1 cellular context compared by ENCODE assay signal in genomic region chr16:84617631-84618427, GRCh38.
TF ChIP-seq lines count a peak whose summit lies in the region.

A gene with protein sequence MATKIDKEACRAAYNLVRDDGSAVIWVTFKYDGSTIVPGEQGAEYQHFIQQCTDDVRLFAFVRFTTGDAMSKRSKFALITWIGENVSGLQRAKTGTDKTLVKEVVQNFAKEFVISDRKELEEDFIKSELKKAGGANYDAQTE (minus strand): TSS chr16:84618078. CDS start chr16:84617914, 164 bp downstream.

TF ChIP-seq in K562, 482 proteins besides CTCF, POLR2A, EP300 and RAD21 (continued from another document and continues in another):
- TF ChIP-seq NRF1 (conservative IDR thresholded peaks at IDR 0.05 in 1 of 2, IDR thresholded peaks at IDR 0.05 in 1 of 2) (peak; percentile 75 to 79), TARDBP (IDR thresholded peaks at IDR 0.05) (peak; percentile 61; the same call in 1 of the 2 replicates), TBP (optimal IDR thresholded peaks at IDR 0.05; ENCODE audit: low read depth, low read length) (peak; percentile 75), XRCC5 (IDR thresholded peaks at IDR 0.05; ENCODE audit: low read depth, low read length) (no peak), HDAC1 (IDR thresholded peaks at IDR 0.05) (peak in 1 of 2 experiments; percentile 23; a peak in 1 of 4 replicates), GABPA (tag; conservative IDR thresholded peaks at IDR 0.05; ENCODE audit: low read depth) (peak; percentile 59), FOXM1 (IDR thresholded peaks at IDR 0.05; ENCODE audit: low read depth) (no peak), FOXM1 (CRISPR knock-in tag; IDR thresholded peaks at IDR 0.05; ENCODE audit: low read depth) (peak; percentile 79; the same call in 1 of the 2 replicates), PHB2 (IDR thresholded peaks at IDR 0.05; ENCODE audit: low read depth) (no peak), ZBTB7A (IDR thresholded peaks at IDR 0.05; ENCODE audit: borderline replicate concordance, control insufficient read depth, low read depth, low read length) (peak; percentile 91; the same call in 1 of the 2 replicates), SAFB (IDR thresholded peaks at IDR 0.05; ENCODE audit: borderline replicate concordance, low read depth, low read length) (peak; percentile 91), ELF1 (tag; IDR thresholded peaks at IDR 0.05) (no peak), KLF10 (CRISPR knock-in tag; IDR thresholded peaks at IDR 0.05) (no peak), ATF1 (CRISPR knock-in tag; IDR thresholded peaks at IDR 0.05) (0 out of 2 replicates have a peak, but pooled peaks have one; percentile 7), ATF1 (tag; IDR thresholded peaks at IDR 0.05) (0 out of 2 replicates have a peak, but pooled peaks have one; percentile 33), SPI1 (IDR thresholded peaks at IDR 0.05; ENCODE audit: borderline replicate concordance, low read depth, low read length) (peak; percentile 16; the same call in 1 of the 2 replicates), ZFPM2 (CRISPR knock-in tag; IDR thresholded peaks at IDR 0.05) (no peak), MYC (IDR thresholded peaks at IDR 0.05; ENCODE audit: low read depth, low read length) (no peak), MYC (CRISPR knock-in tag; IDR thresholded peaks at IDR 0.05; ENCODE audit: borderline replicate concordance, low read depth) (no peak), ZFP1 (CRISPR knock-in tag; IDR thresholded peaks at IDR 0.05) (no peak), ETV6 (IDR thresholded peaks at IDR 0.05; ENCODE audit: borderline replicate concordance in 1 of 2, low read depth in 2 of 2, low read length in 1 of 2) (peak in 1 of 2 experiments; percentile 31; a peak in 1 of 4 replicates), ETV6 (CRISPR knock-in tag; IDR thresholded peaks at IDR 0.05; ENCODE audit: borderline replicate concordance) (no peak), E2F6 (IDR thresholded peaks at IDR 0.05; ENCODE audit: borderline replicate concordance in 1 of 2, extremely low read depth in 1 of 2, insufficient read depth in 1 of 2, insufficient read length in 1 of 2, low read depth in 1 of 2, low read length in 1 of 2, poor library complexity in 1 of 2, severe bottlenecking in 1 of 2) (peak; percentile 70 to 84), RB1 (IDR thresholded peaks at IDR 0.05; ENCODE audit: low read depth) (peak; percentile 91), ZNF57 (CRISPR knock-in tag; IDR thresholded peaks at IDR 0.05) (no peak)
- TF ChIP-seq, protein P1, sequence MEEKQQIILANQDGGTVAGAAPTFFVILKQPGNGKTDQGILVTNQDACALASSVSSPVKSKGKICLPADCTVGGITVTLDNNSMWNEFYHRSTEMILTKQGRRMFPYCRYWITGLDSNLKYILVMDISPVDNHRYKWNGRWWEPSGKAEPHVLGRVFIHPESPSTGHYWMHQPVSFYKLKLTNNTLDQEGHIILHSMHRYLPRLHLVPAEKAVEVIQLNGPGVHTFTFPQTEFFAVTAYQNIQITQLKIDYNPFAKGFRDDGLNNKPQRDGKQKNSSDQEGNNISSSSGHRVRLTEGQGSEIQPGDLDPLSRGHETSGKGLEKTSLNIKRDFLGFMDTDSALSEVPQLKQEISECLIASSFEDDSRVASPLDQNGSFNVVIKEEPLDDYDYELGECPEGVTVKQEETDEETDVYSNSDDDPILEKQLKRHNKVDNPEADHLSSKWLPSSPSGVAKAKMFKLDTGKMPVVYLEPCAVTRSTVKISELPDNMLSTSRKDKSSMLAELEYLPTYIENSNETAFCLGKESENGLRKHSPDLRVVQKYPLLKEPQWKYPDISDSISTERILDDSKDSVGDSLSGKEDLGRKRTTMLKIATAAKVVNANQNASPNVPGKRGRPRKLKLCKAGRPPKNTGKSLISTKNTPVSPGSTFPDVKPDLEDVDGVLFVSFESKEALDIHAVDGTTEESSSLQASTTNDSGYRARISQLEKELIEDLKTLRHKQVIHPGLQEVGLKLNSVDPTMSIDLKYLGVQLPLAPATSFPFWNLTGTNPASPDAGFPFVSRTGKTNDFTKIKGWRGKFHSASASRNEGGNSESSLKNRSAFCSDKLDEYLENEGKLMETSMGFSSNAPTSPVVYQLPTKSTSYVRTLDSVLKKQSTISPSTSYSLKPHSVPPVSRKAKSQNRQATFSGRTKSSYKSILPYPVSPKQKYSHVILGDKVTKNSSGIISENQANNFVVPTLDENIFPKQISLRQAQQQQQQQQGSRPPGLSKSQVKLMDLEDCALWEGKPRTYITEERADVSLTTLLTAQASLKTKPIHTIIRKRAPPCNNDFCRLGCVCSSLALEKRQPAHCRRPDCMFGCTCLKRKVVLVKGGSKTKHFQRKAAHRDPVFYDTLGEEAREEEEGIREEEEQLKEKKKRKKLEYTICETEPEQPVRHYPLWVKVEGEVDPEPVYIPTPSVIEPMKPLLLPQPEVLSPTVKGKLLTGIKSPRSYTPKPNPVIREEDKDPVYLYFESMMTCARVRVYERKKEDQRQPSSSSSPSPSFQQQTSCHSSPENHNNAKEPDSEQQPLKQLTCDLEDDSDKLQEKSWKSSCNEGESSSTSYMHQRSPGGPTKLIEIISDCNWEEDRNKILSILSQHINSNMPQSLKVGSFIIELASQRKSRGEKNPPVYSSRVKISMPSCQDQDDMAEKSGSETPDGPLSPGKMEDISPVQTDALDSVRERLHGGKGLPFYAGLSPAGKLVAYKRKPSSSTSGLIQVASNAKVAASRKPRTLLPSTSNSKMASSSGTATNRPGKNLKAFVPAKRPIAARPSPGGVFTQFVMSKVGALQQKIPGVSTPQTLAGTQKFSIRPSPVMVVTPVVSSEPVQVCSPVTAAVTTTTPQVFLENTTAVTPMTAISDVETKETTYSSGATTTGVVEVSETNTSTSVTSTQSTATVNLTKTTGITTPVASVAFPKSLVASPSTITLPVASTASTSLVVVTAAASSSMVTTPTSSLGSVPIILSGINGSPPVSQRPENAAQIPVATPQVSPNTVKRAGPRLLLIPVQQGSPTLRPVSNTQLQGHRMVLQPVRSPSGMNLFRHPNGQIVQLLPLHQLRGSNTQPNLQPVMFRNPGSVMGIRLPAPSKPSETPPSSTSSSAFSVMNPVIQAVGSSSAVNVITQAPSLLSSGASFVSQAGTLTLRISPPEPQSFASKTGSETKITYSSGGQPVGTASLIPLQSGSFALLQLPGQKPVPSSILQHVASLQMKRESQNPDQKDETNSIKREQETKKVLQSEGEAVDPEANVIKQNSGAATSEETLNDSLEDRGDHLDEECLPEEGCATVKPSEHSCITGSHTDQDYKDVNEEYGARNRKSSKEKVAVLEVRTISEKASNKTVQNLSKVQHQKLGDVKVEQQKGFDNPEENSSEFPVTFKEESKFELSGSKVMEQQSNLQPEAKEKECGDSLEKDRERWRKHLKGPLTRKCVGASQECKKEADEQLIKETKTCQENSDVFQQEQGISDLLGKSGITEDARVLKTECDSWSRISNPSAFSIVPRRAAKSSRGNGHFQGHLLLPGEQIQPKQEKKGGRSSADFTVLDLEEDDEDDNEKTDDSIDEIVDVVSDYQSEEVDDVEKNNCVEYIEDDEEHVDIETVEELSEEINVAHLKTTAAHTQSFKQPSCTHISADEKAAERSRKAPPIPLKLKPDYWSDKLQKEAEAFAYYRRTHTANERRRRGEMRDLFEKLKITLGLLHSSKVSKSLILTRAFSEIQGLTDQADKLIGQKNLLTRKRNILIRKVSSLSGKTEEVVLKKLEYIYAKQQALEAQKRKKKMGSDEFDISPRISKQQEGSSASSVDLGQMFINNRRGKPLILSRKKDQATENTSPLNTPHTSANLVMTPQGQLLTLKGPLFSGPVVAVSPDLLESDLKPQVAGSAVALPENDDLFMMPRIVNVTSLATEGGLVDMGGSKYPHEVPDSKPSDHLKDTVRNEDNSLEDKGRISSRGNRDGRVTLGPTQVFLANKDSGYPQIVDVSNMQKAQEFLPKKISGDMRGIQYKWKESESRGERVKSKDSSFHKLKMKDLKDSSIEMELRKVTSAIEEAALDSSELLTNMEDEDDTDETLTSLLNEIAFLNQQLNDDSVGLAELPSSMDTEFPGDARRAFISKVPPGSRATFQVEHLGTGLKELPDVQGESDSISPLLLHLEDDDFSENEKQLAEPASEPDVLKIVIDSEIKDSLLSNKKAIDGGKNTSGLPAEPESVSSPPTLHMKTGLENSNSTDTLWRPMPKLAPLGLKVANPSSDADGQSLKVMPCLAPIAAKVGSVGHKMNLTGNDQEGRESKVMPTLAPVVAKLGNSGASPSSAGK (IDR thresholded peaks at IDR 0.05) = peak; percentile 79
- TF ChIP-seq, protein P2, sequence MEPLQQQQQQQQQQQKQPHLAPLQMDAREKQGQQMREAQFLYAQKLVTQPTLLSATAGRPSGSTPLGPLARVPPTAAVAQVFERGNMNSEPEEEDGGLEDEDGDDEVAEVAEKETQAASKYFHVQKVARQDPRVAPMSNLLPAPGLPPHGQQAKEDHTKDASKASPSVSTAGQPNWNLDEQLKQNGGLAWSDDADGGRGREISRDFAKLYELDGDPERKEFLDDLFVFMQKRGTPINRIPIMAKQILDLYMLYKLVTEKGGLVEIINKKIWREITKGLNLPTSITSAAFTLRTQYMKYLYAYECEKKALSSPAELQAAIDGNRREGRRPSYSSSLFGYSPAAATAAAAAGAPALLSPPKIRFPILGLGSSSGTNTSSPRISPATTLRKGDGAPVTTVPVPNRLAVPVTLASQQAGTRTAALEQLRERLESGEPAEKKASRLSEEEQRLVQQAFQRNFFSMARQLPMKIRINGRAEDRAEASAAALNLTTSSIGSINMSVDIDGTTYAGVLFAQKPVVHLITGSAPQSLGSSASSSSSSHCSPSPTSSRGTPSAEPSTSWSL (CRISPR knock-in tag; IDR thresholded peaks at IDR 0.05; ENCODE audit: borderline replicate concordance) = no peak
- TF ChIP-seq, protein P3, sequence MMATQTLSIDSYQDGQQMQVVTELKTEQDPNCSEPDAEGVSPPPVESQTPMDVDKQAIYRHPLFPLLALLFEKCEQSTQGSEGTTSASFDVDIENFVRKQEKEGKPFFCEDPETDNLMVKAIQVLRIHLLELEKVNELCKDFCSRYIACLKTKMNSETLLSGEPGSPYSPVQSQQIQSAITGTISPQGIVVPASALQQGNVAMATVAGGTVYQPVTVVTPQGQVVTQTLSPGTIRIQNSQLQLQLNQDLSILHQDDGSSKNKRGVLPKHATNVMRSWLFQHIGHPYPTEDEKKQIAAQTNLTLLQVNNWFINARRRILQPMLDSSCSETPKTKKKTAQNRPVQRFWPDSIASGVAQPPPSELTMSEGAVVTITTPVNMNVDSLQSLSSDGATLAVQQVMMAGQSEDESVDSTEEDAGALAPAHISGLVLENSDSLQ (IDR thresholded peaks at IDR 0.05) = peak; percentile 41
- TF ChIP-seq, protein P4, sequence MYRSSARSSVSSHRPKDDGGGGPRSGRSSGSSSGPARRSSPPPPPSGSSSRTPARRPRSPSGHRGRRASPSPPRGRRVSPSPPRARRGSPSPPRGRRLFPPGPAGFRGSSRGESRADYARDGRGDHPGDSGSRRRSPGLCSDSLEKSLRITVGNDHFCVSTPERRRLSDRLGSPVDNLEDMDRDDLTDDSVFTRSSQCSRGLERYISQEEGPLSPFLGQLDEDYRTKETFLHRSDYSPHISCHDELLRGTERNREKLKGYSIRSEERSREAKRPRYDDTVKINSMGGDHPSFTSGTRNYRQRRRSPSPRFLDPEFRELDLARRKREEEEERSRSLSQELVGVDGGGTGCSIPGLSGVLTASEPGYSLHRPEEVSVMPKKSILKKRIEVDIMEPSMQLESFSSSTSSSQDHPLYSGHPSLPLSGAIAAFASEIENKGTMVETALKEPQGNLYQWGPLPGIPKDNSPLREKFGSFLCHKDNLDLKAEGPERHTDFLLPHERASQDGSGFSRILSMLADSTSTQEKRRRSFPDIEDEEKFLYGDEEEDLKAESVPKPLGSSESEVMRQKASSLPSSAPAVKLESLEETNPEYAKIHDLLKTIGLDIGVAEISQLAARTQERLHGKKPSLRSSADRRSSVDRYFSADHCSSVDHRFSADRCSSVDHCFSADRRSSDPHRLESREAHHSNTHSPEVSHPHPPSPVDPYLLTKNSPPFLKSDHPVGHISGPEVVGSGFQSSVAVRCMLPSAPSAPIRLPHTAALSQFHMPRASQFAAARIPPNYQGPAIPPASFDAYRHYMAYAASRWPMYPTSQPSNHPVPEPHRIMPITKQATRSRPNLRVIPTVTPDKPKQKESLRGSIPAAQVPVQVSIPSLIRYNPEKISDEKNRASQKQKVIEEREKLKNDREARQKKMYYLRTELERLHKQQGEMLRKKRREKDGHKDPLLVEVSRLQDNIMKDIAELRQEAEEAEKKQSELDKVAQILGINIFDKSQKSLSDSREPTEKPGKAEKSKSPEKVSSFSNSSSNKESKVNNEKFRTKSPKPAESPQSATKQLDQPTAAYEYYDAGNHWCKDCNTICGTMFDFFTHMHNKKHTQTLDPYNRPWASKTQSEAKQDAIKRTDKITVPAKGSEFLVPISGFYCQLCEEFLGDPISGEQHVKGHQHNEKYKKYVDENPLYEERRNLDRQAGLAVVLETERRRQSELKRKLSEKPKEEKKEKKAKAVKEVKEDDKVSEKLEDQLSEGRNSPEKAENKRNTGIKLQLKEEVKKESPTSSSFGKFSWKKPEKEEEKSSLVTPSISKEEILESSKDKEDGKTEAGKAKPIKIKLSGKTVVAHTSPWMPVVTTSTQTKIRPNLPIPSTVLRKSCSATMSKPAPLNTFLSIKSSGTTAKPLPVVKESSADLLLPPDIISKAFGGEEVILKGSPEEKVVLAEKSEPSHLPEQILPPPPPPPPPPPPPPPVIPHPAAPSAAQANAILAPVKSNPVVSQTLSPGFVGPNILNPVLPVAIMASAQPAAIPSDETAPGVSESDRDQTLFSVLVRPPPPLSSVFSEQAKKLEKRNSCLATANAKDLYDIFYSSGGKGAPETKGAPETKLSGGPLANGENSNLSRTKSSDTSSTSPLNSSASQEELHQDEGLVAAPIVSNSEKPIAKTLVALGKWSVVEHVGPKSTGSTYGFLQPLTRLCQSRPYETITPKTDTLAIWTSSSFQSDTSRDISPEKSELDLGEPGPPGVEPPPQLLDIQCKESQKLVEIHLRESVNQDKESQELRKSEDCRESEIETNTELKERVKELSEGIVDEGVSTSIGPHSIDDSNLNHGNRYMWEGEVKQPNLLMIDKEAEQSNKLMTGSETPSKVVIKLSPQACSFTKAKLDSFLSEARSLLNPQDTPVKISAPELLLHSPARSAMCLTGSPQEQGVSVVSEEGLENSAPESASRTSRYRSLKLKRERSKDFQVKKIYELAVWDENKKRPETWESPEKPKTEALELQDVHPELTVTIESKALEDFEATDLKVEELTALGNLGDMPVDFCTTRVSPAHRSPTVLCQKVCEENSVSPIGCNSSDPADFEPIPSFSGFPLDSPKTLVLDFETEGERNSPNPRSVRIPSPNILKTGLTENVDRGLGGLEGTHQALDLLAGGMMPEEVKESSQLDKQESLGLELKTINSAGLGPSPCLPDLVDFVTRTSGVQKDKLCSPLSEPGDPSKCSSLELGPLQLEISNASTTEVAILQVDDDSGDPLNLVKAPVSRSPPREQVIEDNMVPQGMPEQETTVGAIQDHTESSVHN (IDR thresholded peaks at IDR 0.05; ENCODE audit: borderline replicate concordance in 1 of 2, low read depth in 1 of 2) = no peak
- TF ChIP-seq, protein P5, sequence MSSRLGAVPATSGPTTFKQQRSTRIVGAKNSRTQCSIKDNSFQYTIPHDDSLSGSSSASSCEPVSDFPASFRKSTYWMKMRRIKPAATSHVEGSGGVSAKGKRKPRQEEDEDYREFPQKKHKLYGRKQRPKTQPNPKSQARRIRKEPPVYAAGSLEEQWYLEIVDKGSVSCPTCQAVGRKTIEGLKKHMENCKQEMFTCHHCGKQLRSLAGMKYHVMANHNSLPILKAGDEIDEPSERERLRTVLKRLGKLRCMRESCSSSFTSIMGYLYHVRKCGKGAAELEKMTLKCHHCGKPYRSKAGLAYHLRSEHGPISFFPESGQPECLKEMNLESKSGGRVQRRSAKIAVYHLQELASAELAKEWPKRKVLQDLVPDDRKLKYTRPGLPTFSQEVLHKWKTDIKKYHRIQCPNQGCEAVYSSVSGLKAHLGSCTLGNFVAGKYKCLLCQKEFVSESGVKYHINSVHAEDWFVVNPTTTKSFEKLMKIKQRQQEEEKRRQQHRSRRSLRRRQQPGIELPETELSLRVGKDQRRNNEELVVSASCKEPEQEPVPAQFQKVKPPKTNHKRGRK (tag; IDR thresholded peaks at IDR 0.05) = no peak
